15 cellular contexts compared by ENCODE assay signal in genomic region chr16:83206426-83206825, GRCh38.
DNase-seq lines count a peak whose midpoint lies in the region; ATAC-seq, FAIRE-seq and TF ChIP-seq lines count a peak whose summit lies in the region.
"Had no signal": no experiment of that assay in that cellular context is flagged by ENCODE, and none has a peak within 500 bp of the region (broad histone marks: within the 10 kb centered on the region; RNA-seq: fewer than 3 reads in every experiment).

No MANE protein-coding gene starts in this region.

- peaks cover 3% of the 10 kb centered on the region for H3K4me1 ChIP-seq in astrocyte (ENCODE audit: insufficient read depth, low read length)

- peaks cover 5% of the 10 kb centered on the region for H3K9me3 Mint-ChIP-seq in astrocyte (ENCODE audit: unreplicated experiment)
- H3K9me3 Mint-ChIP-seq in progenitor cell of endocrine pancreas (ENCODE audit: low read depth), result no peaks in the 10 kb centered on the region

- H3K9ac ChIP-seq in astrocyte (ENCODE audit: low read length), result no peak overlapping the region

- no peaks in the 10 kb centered on the region for H3K9me3 ChIP-seq in astrocyte (ENCODE audit: insufficient read depth, low read depth, low read length)

- TF ChIP-seq CTCF in astrocyte (IDR thresholded peaks at IDR 0.05; ENCODE audit: insufficient read depth, low read depth, low read length) (no peak), progenitor cell of endocrine pancreas (IDR thresholded peaks at IDR 0.05; ENCODE audit: unreplicated experiment) (no peak)

- no peaks in the 10 kb centered on the region for H3K79me2 ChIP-seq in astrocyte (ENCODE audit: insufficient read depth, low read length)

- H3K4me3 Mint-ChIP-seq in astrocyte (ENCODE audit: unreplicated experiment) (no peak overlapping the region), progenitor cell of endocrine pancreas (ENCODE audit: low read depth) (no peak overlapping the region)

- peak; percentile 44 for DNase-seq in EH (ENCODE audit: low read depth)
- peak; percentile 77 for DNase-seq in LHCN-M2 (ENCODE audit: low read depth)
- DNase-seq in astrocyte (ENCODE audit: low read depth), result peak; percentile 37
- peak; percentile 70 for DNase-seq in myocyte (ENCODE audit: low read depth)
- no peak for DNase-seq in NCI-H2227 treated with DMSO at 0.1 percent for 48 hours (lab: John Stamatoyannopoulos, UW)
- no peak for DNase-seq in progenitor cell of endocrine pancreas (ENCODE audit: low spot score, unreplicated experiment)
- no peak for DNase-seq in DMS153 (lab: John Stamatoyannopoulos, UW)
- DNase-seq: COR-L47, KBM-7, NCI-H2029, NCI-H2171 treated with DMSO at 0.1 percent for 48 hours, NCI-H510A, NCI-H774, PC-3 had no signal

- H3K27me3 Mint-ChIP-seq in astrocyte (ENCODE audit: low read depth, unreplicated experiment) (no peaks in the 10 kb centered on the region), progenitor cell of endocrine pancreas (peaks cover 2% of the 10 kb centered on the region)

- H4K20me1 ChIP-seq in astrocyte (ENCODE audit: insufficient read depth, low read length), result no peaks in the 10 kb centered on the region

- no peak overlapping the region for H3K4me2 ChIP-seq in astrocyte (ENCODE audit: low read length)

- H3K27ac Mint-ChIP-seq in astrocyte (ENCODE audit: unreplicated experiment) (no peak overlapping the region), progenitor cell of endocrine pancreas (no peak overlapping the region)

- FAIRE-seq in astrocyte (lab: Jason Lieb, UNC), result no peak

- H3K36me3 Mint-ChIP-seq in astrocyte (ENCODE audit: low read depth, unreplicated experiment), result no peaks in the 10 kb centered on the region
- no peaks in the 10 kb centered on the region for H3K36me3 Mint-ChIP-seq in progenitor cell of endocrine pancreas (ENCODE audit: insufficient read depth)

- no peak overlapping the region for H3K4me3 ChIP-seq in astrocyte (ENCODE audit: insufficient read depth, low read depth, low read length)

- H3K27me3 ChIP-seq in astrocyte (ENCODE audit: insufficient read depth, low read length), result no peaks in the 10 kb centered on the region

- no peaks in the 10 kb centered on the region for H3K4me1 Mint-ChIP-seq in astrocyte (ENCODE audit: low read depth, unreplicated experiment)
- no peaks in the 10 kb centered on the region for H3K4me1 Mint-ChIP-seq in progenitor cell of endocrine pancreas (ENCODE audit: low read depth)

- ATAC-seq in HG02678 (IDR thresholded peaks at IDR 0.05; ENCODE audit: unreplicated experiment), result no peak
- ATAC-seq: PC-3 had no signal

- H3K36me3 ChIP-seq in astrocyte (ENCODE audit: insufficient read depth, low read length), result no peaks in the 10 kb centered on the region

- H3K27ac ChIP-seq in astrocyte (ENCODE audit: low read depth, low read length), result no peak overlapping the region

- no peak overlapping the region for H2AFZ ChIP-seq in astrocyte (ENCODE audit: low read depth, low read length)

Comparison
In these comparisons a context has a peak if more than half of its experiments do, and no peak if none do; other contexts are left out.
1. DNase-seq: peak in EH (single experiment), LHCN-M2 (single experiment), astrocyte (single experiment) and myocyte (single experiment); none in NCI-H2227 treated with DMSO at 0.1 percent for 48 hours (single experiment), progenitor cell of endocrine pancreas (single experiment) and DMS153 (single experiment).